8 cellular contexts compared by ENCODE assay signal in the genomic region with DNA sequence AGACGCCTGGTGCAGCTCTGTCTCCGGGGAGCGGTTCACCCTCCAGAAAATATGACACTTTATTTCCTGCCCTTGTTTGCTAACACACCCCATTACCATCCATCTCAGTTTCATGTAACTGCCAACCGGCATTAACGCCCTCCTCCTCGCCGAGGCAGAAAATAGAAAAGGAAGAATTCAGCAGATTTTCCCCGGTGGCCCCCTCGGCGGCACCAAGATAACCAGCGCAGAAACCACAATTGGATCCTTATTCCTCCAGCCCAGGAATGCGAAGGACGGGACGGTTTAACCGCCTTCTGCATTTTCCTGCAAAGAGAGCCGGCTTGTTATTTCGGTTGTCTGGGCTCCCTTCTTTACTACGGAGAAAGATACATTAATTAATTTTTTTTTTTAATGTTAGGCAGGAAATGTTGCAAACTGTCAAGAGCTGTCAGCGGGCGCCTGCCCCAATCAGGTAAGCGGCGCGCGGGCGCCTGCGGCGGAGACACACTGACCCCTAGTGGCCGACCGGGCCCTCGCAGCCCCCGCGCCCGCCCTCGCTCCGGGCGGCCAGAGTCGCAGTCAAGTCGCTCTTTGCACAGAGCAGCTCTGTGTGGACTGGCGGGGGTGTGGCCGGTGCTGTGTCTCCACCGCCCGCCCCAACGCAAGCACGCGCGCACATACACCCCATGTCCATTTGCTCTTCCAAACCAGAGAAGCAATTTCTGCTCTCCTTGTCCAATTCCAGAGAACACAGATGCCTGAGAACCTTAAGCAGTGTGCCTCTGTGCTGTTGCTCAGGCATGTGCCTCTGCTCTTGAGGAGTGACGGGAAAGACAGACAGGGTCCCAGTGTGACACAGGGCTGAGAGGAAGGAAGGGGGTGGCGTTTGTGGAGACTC. TPM values are rescaled to one million over a fixed set of nuclear protein-coding genes. Genes with fewer than 3 reads are reported as not detected.
DNase-seq lines count a peak whose midpoint lies in the region; ATAC-seq and TF ChIP-seq lines count a peak whose summit lies in the region.

No MANE protein-coding gene starts in this region.

- intact Hi-C loops in CD4-positive, alpha-beta memory T cell (cut with micrococcal nuclease), result loop anchor here (1.0 kb wide), 3 partner anchors 64 to 188 kb away; no protein-coding TSS in a partner anchor
- intact Hi-C loops in activated CD8-positive, alpha-beta T cell treated with anti-CD3 and anti-CD28 coated beads for 36 hours (cut with micrococcal nuclease), result loop anchor here (2.0 kb wide), 2 partner anchors 65 to 185 kb away; no protein-coding TSS in a partner anchor

- H3K4me3 Mint-ChIP-seq in CD4-positive, alpha-beta memory T cell, result peak overlapping the region; percentile 88 to 100 (median 92)
- H3K4me3 Mint-ChIP-seq in activated CD8-positive, alpha-beta T cell treated with anti-CD3 and anti-CD28 coated beads for 36 hours, result peak overlapping the region; percentile 75

- peak overlapping the region; percentile 40 for H3K4me2 ChIP-seq in mesendoderm (ENCODE audit: low read length)

- no peaks in the 10 kb centered on the region for H3K9me3 ChIP-seq in CD4-positive, alpha-beta memory T cell (ENCODE audit: control insufficient read depth in 1 of 2, low read length in 2 of 2)
- H3K9me3 ChIP-seq in ectodermal cell (ENCODE audit: control insufficient read depth, low read length), result no peaks in the 10 kb centered on the region

- ATAC-seq in GM19438 (IDR thresholded peaks at IDR 0.05; ENCODE audit: low read depth, unreplicated experiment), result peak; percentile 89
- peak; percentile 98 for ATAC-seq in HG03521 (IDR thresholded peaks at IDR 0.05; ENCODE audit: unreplicated experiment)
- ATAC-seq in activated CD8-positive, alpha-beta T cell treated with anti-CD3 and anti-CD28 coated beads for 36 hours, result peak; percentile 94

- no peaks in the 10 kb centered on the region for H3K36me3 ChIP-seq in CD4-positive, alpha-beta memory T cell (ENCODE audit: insufficient read depth, low read length)
- H3K36me3 ChIP-seq in ectodermal cell (ENCODE audit: control insufficient read depth, insufficient read depth, low read length) (no peaks in the 10 kb centered on the region), mesendoderm (ENCODE audit: control insufficient read depth, insufficient read depth, low read length) (no peaks in the 10 kb centered on the region)

- H2BK5ac ChIP-seq in mesendoderm (ENCODE audit: low read length), result no peak overlapping the region

- peaks cover 16% of the 10 kb centered on the region for H3K4me1 ChIP-seq in CD4-positive, alpha-beta memory T cell (ENCODE audit: insufficient read depth, low read length)
- no peaks in the 10 kb centered on the region for H3K4me1 ChIP-seq in ectodermal cell (ENCODE audit: control insufficient read depth, insufficient read depth, low read length)
- H3K4me1 ChIP-seq in mesendoderm (ENCODE audit: control insufficient read depth, low read depth, low read length), result no peaks in the 10 kb centered on the region

- no peak overlapping the region for H2AK5ac ChIP-seq in mesendoderm (ENCODE audit: low read length)

- peaks cover 0 to 5% of the 10 kb centered on the region in 2 donors for H3K36me3 Mint-ChIP-seq in CD4-positive, alpha-beta memory T cell
- no peaks in the 10 kb centered on the region for H3K36me3 Mint-ChIP-seq in activated CD8-positive, alpha-beta T cell treated with anti-CD3 and anti-CD28 coated beads for 36 hours (ENCODE audit: low read depth)

- no peak overlapping the region for H4K8ac ChIP-seq in mesendoderm (ENCODE audit: low read depth, low read length)

- no peaks in the 10 kb centered on the region for H3K27me3 ChIP-seq in CD4-positive, alpha-beta memory T cell (ENCODE audit: insufficient read depth, low read length)
- H3K27me3 ChIP-seq in ectodermal cell (ENCODE audit: control insufficient read depth, insufficient read depth, low read length, poor library complexity, severe bottlenecking) (peaks cover 29% of the 10 kb centered on the region), mesendoderm (ENCODE audit: insufficient read depth, low read length, poor library complexity) (no peaks in the 10 kb centered on the region)

- H3K27ac ChIP-seq in CD4-positive, alpha-beta memory T cell (ENCODE audit: low read depth, low read length), result peak overlapping the region; percentile 56
- H3K27ac ChIP-seq in ectodermal cell (ENCODE audit: insufficient read depth, low read depth, low read length, poor library complexity, severe bottlenecking) (no peak overlapping the region), mesendoderm (ENCODE audit: low read depth, low read length) (no peak overlapping the region)

- no peak overlapping the region for H2BK15ac ChIP-seq in mesendoderm (replicated peaks; ENCODE audit: low read depth)

- no peak overlapping the region for H4K5ac ChIP-seq in mesendoderm (ENCODE audit: low read length)

- no peaks in the 10 kb centered on the region for H3K27me3 Mint-ChIP-seq in CD4-positive, alpha-beta memory T cell
- no peaks in the 10 kb centered on the region for H3K27me3 Mint-ChIP-seq in activated CD8-positive, alpha-beta T cell treated with anti-CD3 and anti-CD28 coated beads for 36 hours

- no peak overlapping the region for H3K4ac ChIP-seq in mesendoderm (ENCODE audit: low read depth, low read length)

- POLR2A ChIA-PET in CD4-positive, alpha-beta memory T cell (lab: Charles Lee; ENCODE audit: partially characterized antibody), result interaction anchor here (0.7 to 2.0 kb wide), 4 partner anchors 53 to 187 kb away, joined by 3 to 7 read pairs (median 6); partner anchors contain the start of genes C17orf67, DGKE and NOG
- POLR2A ChIA-PET in activated CD8-positive, alpha-beta T cell treated with anti-CD3 and anti-CD28 coated beads for 36 hours (lab: Charles Lee), result interaction anchor here (0.7 to 1.3 kb wide), 3 partner anchors 19 to 127 kb away, joined by 3 to 5 read pairs (median 4); no protein-coding TSS in a partner anchor

- H3K23ac ChIP-seq in mesendoderm (ENCODE audit: low read length), result no peak overlapping the region

- H3K9ac ChIP-seq in mesendoderm (ENCODE audit: low read length), result peak overlapping the region; percentile 45

- WGBS in ectodermal cell, 2 experiments, result 8% methylated on average over 47 to 48 of the region's 48 CpGs
- no CpG with 5 or more reads among the region's 48 CpGs for WGBS in mesendoderm (ENCODE audit: extremely low coverage, insufficient coverage, low lambda C conversion rate)

- H3K27ac Mint-ChIP-seq in CD4-positive, alpha-beta memory T cell, result peak overlapping the region; percentile 94 to 99 (median 95)
- H3K27ac Mint-ChIP-seq in activated CD8-positive, alpha-beta T cell treated with anti-CD3 and anti-CD28 coated beads for 36 hours, result peak overlapping the region; percentile 85

- H3K4me3 ChIP-seq in CD4-positive, alpha-beta memory T cell (ENCODE audit: low read length in 2 of 2), result peak overlapping the region in 1 of 2 donors; percentile 58
- H3K4me3 ChIP-seq in ectodermal cell (ENCODE audit: insufficient read depth, low read depth, low read length) (peak overlapping the region; percentile 7), mesendoderm (ENCODE audit: low read length) (no peak overlapping the region)

- peaks cover 11 to 26% (median 18%) of the 10 kb centered on the region in 4 donors for H3K4me1 Mint-ChIP-seq in CD4-positive, alpha-beta memory T cell
- peaks cover 27% of the 10 kb centered on the region for H3K4me1 Mint-ChIP-seq in activated CD8-positive, alpha-beta T cell treated with anti-CD3 and anti-CD28 coated beads for 36 hours (ENCODE audit: low read depth)

- H3K18ac ChIP-seq in mesendoderm (ENCODE audit: low read length), result no peak overlapping the region

- no peak overlapping the region for H2BK120ac ChIP-seq in mesendoderm (ENCODE audit: low read depth, low read length)

- H3K56ac ChIP-seq in mesendoderm (ENCODE audit: low read length), result no peak overlapping the region

- H3K9me3 Mint-ChIP-seq in CD4-positive, alpha-beta memory T cell, result no peaks in the 10 kb centered on the region
- no peaks in the 10 kb centered on the region for H3K9me3 Mint-ChIP-seq in activated CD8-positive, alpha-beta T cell treated with anti-CD3 and anti-CD28 coated beads for 36 hours

- peak; percentile 80 to 87 (median 84) for DNase-seq in CD4-positive, alpha-beta memory T cell
- DNase-seq in NCI-H748 (lab: John Stamatoyannopoulos, UW; ENCODE audit: unreplicated experiment), result peak; percentile 69
- DNase-seq in activated CD8-positive, alpha-beta T cell treated with anti-CD3 and anti-CD28 coated beads for 36 hours, result peak; percentile 89
- DNase-seq in mesendoderm, result peak; percentile 78
- peak; percentile 73 for DNase-seq in stimulated activated CD8-positive, alpha-beta memory T cell treated with anti-CD3 and anti-CD28 coated beads, Interleukin-15, amount 100 ng/mL, for 1 hour (ENCODE audit: low read depth)

- H3K79me2 ChIP-seq in mesendoderm (ENCODE audit: control insufficient read depth, insufficient read depth, low read length), result no peaks in the 10 kb centered on the region

- CTCF ChIA-PET in CD4-positive, alpha-beta memory T cell (lab: Charles Lee; ENCODE audit: partially characterized antibody), result interaction anchor here (0.9 to 4.2 kb wide), 32 partner anchors 9 to 1255 kb away, joined by 3 to 64 read pairs (median 4); partner anchors contain the start of gene NOG
- CTCF ChIA-PET in activated CD8-positive, alpha-beta T cell treated with anti-CD3 and anti-CD28 coated beads for 36 hours (lab: Charles Lee), result interaction anchor here (0.6 to 4.5 kb wide), 44 partner anchors 8 to 290 kb away, joined by 3 to 58 read pairs (median 5); partner anchors contain the start of gene NOG

- H3K79me1 ChIP-seq in mesendoderm (ENCODE audit: low read length), result no peaks in the 10 kb centered on the region

- TF ChIP-seq CTCF in activated CD8-positive, alpha-beta T cell treated with anti-CD3 and anti-CD28 coated beads for 36 hours (IDR thresholded peaks at IDR 0.05), result peak; percentile 99

RNA-seq across cellular contexts. Expression of gene C17orf67, which starts 53.6 kb away (rescaled TPM):
- total RNA-seq in CD4-positive, alpha-beta memory T cell, result 10 to 100 TPM in 1 of 2 experiments, 1 to 10 TPM in 1; 9.5 to 11.2 TPM
- polyA plus RNA-seq in CD4-positive, alpha-beta memory T cell, result 1 to 10 TPM in 1 of 2 donors, under 1 TPM in 1; 0.81 to 2.9 TPM
- total RNA-seq in activated CD8-positive, alpha-beta T cell treated with anti-CD3 and anti-CD28 coated beads for 36 hours, result 1 to 10 TPM; 2.3 TPM
- 1.4 TPM for polyA plus RNA-seq in ectodermal cell (2013, experiment 1 of 4)
- 1.3 TPM for polyA plus RNA-seq in ectodermal cell (2013, experiment 2 of 4)
- 1.3 TPM for polyA plus RNA-seq in ectodermal cell (2013, experiment 3 of 4)
- 0.93 TPM for polyA plus RNA-seq in ectodermal cell (2013, experiment 4 of 4)
- polyA plus RNA-seq in mesendoderm (2013, experiment 1 of 2), result 0.41 TPM
- polyA plus RNA-seq in mesendoderm (2013, experiment 2 of 2), result 0.56 TPM

RNA-seq across cellular contexts. Expression of gene DGKE, which starts 53.8 kb away (rescaled TPM):
- 10 to 100 TPM; 36.7 to 37.7 TPM for total RNA-seq in CD4-positive, alpha-beta memory T cell
- 1 to 10 TPM; 4.3 to 7.2 TPM for polyA plus RNA-seq in CD4-positive, alpha-beta memory T cell
- 10 to 100 TPM; 25.1 to 29.0 TPM for total RNA-seq in activated CD8-positive, alpha-beta T cell treated with anti-CD3 and anti-CD28 coated beads for 36 hours
- 2.0 TPM for polyA plus RNA-seq in ectodermal cell (2013, experiment 1 of 4)
- 2.2 TPM for polyA plus RNA-seq in ectodermal cell (2013, experiment 2 of 4)
- 1.2 TPM for polyA plus RNA-seq in ectodermal cell (2013, experiment 3 of 4)
- polyA plus RNA-seq in ectodermal cell (2013, experiment 4 of 4), result 2.2 TPM
- polyA plus RNA-seq in mesendoderm (2013, experiment 1 of 2), result 1.9 TPM
- 1.7 TPM for polyA plus RNA-seq in mesendoderm (2013, experiment 2 of 2)
